28 cellular contexts compared by ENCODE assay signal in the genomic region with DNA sequence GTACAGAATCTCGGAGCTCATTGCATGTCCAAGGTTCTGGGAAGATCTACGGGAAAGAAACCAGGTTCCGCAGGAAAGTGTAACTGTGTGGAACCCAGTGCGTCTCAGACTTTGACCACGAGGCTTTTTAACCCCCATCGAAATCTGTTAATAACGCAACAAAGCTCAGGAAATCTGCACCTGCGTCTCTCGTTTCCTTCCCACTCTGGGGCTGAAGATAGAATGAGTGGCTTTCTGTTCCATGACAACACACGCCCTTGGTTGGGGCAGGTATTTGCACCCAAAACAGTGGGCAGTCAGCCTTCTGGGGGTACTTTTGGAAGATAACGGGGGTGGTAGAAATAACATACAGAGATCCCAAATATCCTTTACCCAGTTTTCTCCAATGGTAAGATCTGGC. TPM values are rescaled to one million over a fixed set of nuclear protein-coding genes. Genes with fewer than 3 reads are reported as not detected.
"Had no signal": no experiment of that assay in that cellular context is flagged by ENCODE, and none has a peak within 500 bp of the region (broad histone marks: within the 10 kb centered on the region; RNA-seq: fewer than 3 reads in every experiment).

No MANE protein-coding gene starts in this region.

- H3K27ac ChIP-seq: coronary artery, epithelial cell of prostate, esophagus muscularis mucosa, gastrocnemius medialis, neutrophil, psoas muscle, sigmoid colon, skin epidermis, stomach, thoracic aorta had no signal

- H3K27me3 ChIP-seq: neutrophil, transverse colon had no signal

- DNase-seq: effector CD8-positive, alpha-beta T cell; gastrocnemius medialis; glutamatergic neuron; left ventricle myocardium superior; mesenchymal stem cell; naive thymus-derived CD4-positive, alpha-beta T cell; psoas muscle; retina; sigmoid colon; stimulated activated CD4-positive, alpha-beta T cell treated with anti-CD3 and anti-CD28 coated beads, Interleukin-12 subunit alpha, Interleukin-12 subunit beta, amount 100 ng/mL, for 4 hours; stimulated activated naive CD4-positive, alpha-beta T cell; stomach; substantia nigra had no signal

- H3K4me1 ChIP-seq: esophagus muscularis mucosa, gastrocnemius medialis, psoas muscle, sigmoid colon, stomach had no signal

- ATAC-seq: gastrocnemius medialis; left ventricle myocardium superior; naive thymus-derived CD4-positive, alpha-beta T cell; psoas muscle had no signal

- H3K9me3 ChIP-seq: gastrocnemius medialis, neutrophil, psoas muscle, transverse colon had no signal

- H3K4me3 ChIP-seq: coronary artery, esophagus muscularis mucosa, gastrocnemius medialis, lung, psoas muscle, sigmoid colon, skin epidermis, stomach, thoracic aorta, transverse colon had no signal

- H3K36me3 ChIP-seq: esophagus muscularis mucosa, gastrocnemius medialis, neutrophil, sigmoid colon, stomach, thoracic aorta, transverse colon had no signal

RNA-seq across cellular contexts. Expression of gene ISX, which starts 38.5 kb away (rescaled TPM):
- total RNA-seq: chondrocyte; dermis microvascular lymphatic vessel endothelial cell; esophagus muscularis mucosa; fibroblast of villous mesenchyme; kidney epithelial cell; left ventricle myocardium superior; lung; mononuclear cell; naive thymus-derived CD4-positive, alpha-beta T cell; osteoblast; psoas muscle; thoracic aorta; ureter had no signal
